Comparison of ENCODE assay signal across 11 cellular contexts in the genomic region with DNA sequence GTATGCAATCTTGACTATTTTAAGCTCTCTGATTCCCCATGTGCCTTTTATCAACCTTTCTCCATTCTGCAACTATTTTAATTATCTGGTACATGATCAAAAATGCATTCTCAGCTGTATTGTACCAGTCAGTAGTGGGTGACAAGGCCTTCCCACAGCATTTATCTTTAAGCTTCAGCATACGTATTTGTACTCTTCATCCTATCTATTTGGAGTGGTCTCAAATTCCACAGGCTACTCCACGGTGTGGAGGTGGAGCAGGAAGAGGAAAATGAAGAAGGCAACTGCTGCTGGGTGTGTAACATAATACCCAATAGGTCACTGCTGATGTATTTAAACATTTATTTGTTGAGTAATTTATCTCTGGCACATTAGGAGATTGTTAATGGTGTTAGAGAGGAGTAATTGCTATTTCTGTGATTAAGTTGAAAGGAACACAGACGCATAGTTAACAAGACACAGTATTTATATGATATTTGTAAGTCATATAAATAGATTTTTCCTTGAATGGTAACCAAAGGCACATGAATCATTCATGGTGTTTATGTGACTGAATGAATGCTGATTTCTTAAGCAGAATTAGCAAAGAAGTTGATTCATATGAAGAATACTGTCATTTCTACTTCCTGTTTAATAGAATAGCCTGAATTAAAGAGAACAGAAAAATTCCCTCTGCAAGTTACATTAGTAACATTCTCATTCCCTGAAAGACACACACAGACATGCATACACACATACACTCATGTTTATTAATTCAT.
DNase-seq lines count a peak whose midpoint lies in the region; ATAC-seq, FAIRE-seq and TF ChIP-seq lines count a peak whose summit lies in the region.
"Had no signal": no experiment of that assay in that cellular context is flagged by ENCODE, and none has a peak within 500 bp of the region (broad histone marks: within the 10 kb centered on the region; RNA-seq: fewer than 3 reads in every experiment).

No MANE protein-coding gene starts in this region.

- no peak overlapping the region for H3K4me3 Mint-ChIP-seq in activated naive CD4-positive, alpha-beta T cell treated with anti-CD3 and anti-CD28 coated beads, Interleukin-2, amount 10 ng/mL, durations not matched to agents 7 days and 5 days

- no peaks in the 10 kb centered on the region for H3K9me3 ChIP-seq in A549

- ATAC-seq in A549 (no peak), GM18519 (IDR thresholded peaks at IDR 0.05; ENCODE audit: low FRiP score, unreplicated experiment) (peak; percentile 47), esophagus mucosa (peak; percentile 27), HG03039 (IDR thresholded peaks at IDR 0.05; ENCODE audit: unreplicated experiment) (no peak)

- H3K4me1 Mint-ChIP-seq in activated naive CD4-positive, alpha-beta T cell treated with anti-CD3 and anti-CD28 coated beads, Interleukin-2, amount 10 ng/mL, durations not matched to agents 7 days and 5 days = no peaks in the 10 kb centered on the region

- no peak for TF ChIP-seq POLR2A in A549 (IDR thresholded peaks at IDR 0.05; ENCODE audit: low read length)

- no peak for TF ChIP-seq CTCF in A549 (IDR thresholded peaks at IDR 0.05)

- no peak overlapping the region for H3K4me3 ChIP-seq in A549

- H3K36me3 Mint-ChIP-seq in activated naive CD4-positive, alpha-beta T cell treated with anti-CD3 and anti-CD28 coated beads, Interleukin-2, amount 10 ng/mL, durations not matched to agents 7 days and 5 days = no peaks in the 10 kb centered on the region

- H3K4me2 ChIP-seq in A549 = peak overlapping the region; percentile 32

- CTCF ChIA-PET in A549 (lab: Yijun Ruan, JAX) = no interaction called here
- CTCF ChIA-PET in activated naive CD4-positive, alpha-beta T cell treated with anti-CD3 and anti-CD28 coated beads, Interleukin-2, amount 10 ng/mL, durations not matched to agents 7 days and 5 days (lab: Charles Lee) = no interaction called here

- no peak overlapping the region for H3K27ac Mint-ChIP-seq in activated naive CD4-positive, alpha-beta T cell treated with anti-CD3 and anti-CD28 coated beads, Interleukin-2, amount 10 ng/mL, durations not matched to agents 7 days and 5 days

- POLR2A ChIA-PET in A549 (lab: Yijun Ruan, JAX) = no interaction called here

- H3K27ac ChIP-seq in A549 = peak overlapping the region; percentile 35 to 58; a peak in 5 of 6 replicates

- no peak for TF ChIP-seq EP300 in A549 (IDR thresholded peaks at IDR 0.05)

- no peaks in the 10 kb centered on the region for H3K9me3 Mint-ChIP-seq in activated naive CD4-positive, alpha-beta T cell treated with anti-CD3 and anti-CD28 coated beads, Interleukin-2, amount 10 ng/mL, durations not matched to agents 7 days and 5 days

- no peaks in the 10 kb centered on the region for H3K27me3 Mint-ChIP-seq in activated naive CD4-positive, alpha-beta T cell treated with anti-CD3 and anti-CD28 coated beads, Interleukin-2, amount 10 ng/mL, durations not matched to agents 7 days and 5 days

- DNase-seq in A549 (ENCODE audit: low read depth in 1 of 2, low spot score in 1 of 2) (no peak), NCI-H2029 treated with DMSO at 0.1 percent for 48 hours (lab: John Stamatoyannopoulos, UW) (peak; percentile 79), NCI-H82 (lab: John Stamatoyannopoulos, UW) (no peak)
- DNase-seq in activated naive CD4-positive, alpha-beta T cell treated with anti-CD3 and anti-CD28 coated beads, Interleukin-2, amount 10 ng/mL, durations not matched to agents 7 days and 5 days = no peak
- DNase-seq in stimulated activated CD4-positive, alpha-beta T cell treated with anti-CD3 and anti-CD28 coated beads, Interleukin-4, amount 100 ng/mL, for 24 hours = no peak
- DNase-seq: GOT3, Kasumi-1 had no signal

- WGBS in A549 (ENCODE audit: missing lambda C conversion rate) = 28% methylated on average over 3 of the region's 3 CpGs

- TF ChIP-seq RAD21 in A549 (conservative IDR thresholded peaks at IDR 0.05 in 1 of 2, IDR thresholded peaks at IDR 0.05 in 1 of 2) = no peak

- no peak for FAIRE-seq in A549 (lab: Jason Lieb, UNC)
- FAIRE-seq: D721Med had no signal

- peaks cover 58% of the 10 kb centered on the region for H3K4me1 ChIP-seq in A549

TF ChIP-seq in A549, 52 proteins besides CTCF, POLR2A, EP300 and RAD21:
- TF ChIP-seq MAFK (IDR thresholded peaks at IDR 0.05; ENCODE audit: partially characterized antibody) (peak; percentile 62), HOXA7 (CRISPR knock-in tag; IDR thresholded peaks at IDR 0.05) (no peak)

Comparison
In these comparisons a context has a peak if more than half of its experiments do, and no peak if none do; other contexts are left out.
1. ATAC-seq: peak in GM18519 (single experiment) and esophagus mucosa (single experiment); none in A549 (0 of 2) and HG03039 (single experiment).